Comparison of ENCODE assay signal across 8 cellular contexts in the genomic region with DNA sequence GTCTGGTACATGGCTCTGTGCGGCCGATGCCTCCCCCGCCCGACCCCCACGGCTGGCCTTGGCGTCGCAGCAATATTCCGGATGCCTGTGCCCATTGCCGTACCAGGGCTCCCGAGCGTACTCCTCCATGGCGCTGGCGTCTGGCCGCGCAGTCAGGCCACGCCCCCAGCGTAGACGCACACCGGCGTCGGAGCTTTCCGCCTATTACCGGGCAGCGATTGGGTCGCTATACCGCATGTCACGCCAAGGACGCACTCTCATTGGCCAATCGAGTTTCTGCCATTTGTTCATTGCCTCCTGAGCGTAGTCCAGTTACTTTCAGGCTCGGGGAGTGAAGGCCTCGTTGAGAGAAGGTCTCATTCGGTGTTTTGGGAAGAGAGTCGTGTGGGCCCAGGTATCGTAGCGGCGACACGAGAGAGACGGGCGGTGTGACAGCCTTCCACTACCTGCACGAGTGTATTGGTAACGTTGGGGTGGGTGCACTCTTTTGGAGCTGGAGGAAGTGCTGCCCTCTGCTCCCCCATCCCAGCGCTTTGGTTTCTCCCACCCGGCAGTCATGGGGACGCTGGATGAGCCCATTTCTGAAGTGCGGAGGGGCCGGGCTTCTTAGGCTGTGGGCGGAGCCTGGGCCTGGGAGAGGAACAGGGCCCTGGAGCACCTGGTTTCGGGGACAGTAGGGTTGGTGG. TPM values are rescaled to one million over a fixed set of nuclear protein-coding genes. Genes with fewer than 3 reads are reported as not detected.
DNase-seq lines count a peak whose midpoint lies in the region; ATAC-seq, FAIRE-seq and TF ChIP-seq lines count a peak whose summit lies in the region.

A gene with protein sequence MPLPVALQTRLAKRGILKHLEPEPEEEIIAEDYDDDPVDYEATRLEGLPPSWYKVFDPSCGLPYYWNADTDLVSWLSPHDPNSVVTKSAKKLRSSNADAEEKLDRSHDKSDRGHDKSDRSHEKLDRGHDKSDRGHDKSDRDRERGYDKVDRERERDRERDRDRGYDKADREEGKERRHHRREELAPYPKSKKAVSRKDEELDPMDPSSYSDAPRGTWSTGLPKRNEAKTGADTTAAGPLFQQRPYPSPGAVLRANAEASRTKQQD (plus strand): TSS at position 310 of the 686 bp plus-strand sequence. CDS start 580 bp downstream, outside the sequence.
A gene (minus strand): TSS at position 148 of the 686 bp plus-strand sequence. CDS start 19 bp downstream, at position 129.

- H3K4me1 ChIP-seq in HUES64 (ENCODE audit: insufficient read depth, low read length) (no peaks in the 10 kb centered on the region), OCI-LY1 (ENCODE audit: insufficient read depth, low read length, severe bottlenecking) (peaks cover 22% of the 10 kb centered on the region)

- TF ChIP-seq CTCF in Calu3 (IDR thresholded peaks at IDR 0.05; ENCODE audit: unreplicated experiment) (no peak), OCI-LY1 (IDR thresholded peaks at IDR 0.05; ENCODE audit: low read length) (no peak), mesothelial cell of epicardium (IDR thresholded peaks at IDR 0.05; ENCODE audit: unreplicated experiment) (no peak)

- H3K9me2 ChIP-seq in OCI-LY1 (ENCODE audit: low read depth, low read length) = no peaks in the 10 kb centered on the region

- peaks cover 13% of the 10 kb centered on the region; the same call in 1 of the 2 replicates for H3K79me2 ChIP-seq in OCI-LY1 (ENCODE audit: insufficient read depth, low read length)

- H3K9me3 Mint-ChIP-seq in Calu3 (ENCODE audit: low read depth, unreplicated experiment) (no peaks in the 10 kb centered on the region), mesothelial cell of epicardium (no peaks in the 10 kb centered on the region)

- intact Hi-C loops in Calu3 (cut with micrococcal nuclease; ENCODE audit: unreplicated experiment) = loop anchor here (5.0 to 10.0 kb wide), 2 partner anchors 63 to 135 kb away; a partner anchor contains a TSS

- FAIRE-seq in endometrium (lab: Jason Lieb, UNC) = peak; percentile 83

- peak within 1 kb of the TSS; percentile 96 for H3K4me3 ChIP-seq in HUES64 (ENCODE audit: low read length)
- H3K4me3 ChIP-seq in OCI-LY1 (ENCODE audit: low read depth, low read length, poor library complexity, severe bottlenecking) = peak within 1 kb of the TSS; percentile 100

- H3K27ac Mint-ChIP-seq in Calu3 (ENCODE audit: unreplicated experiment) = peak within 1 kb of the TSS; percentile 99
- peak within 1 kb of the TSS; percentile 98 for H3K27ac Mint-ChIP-seq in mesothelial cell of epicardium

- H3K9me3 ChIP-seq in HUES64 (ENCODE audit: insufficient read depth, low read depth, low read length) = no peaks in the 10 kb centered on the region
- H3K9me3 ChIP-seq in OCI-LY1 (ENCODE audit: low read length) = no peaks in the 10 kb centered on the region

- peaks cover 34% of the 10 kb centered on the region for H3K36me3 ChIP-seq in HUES64 (ENCODE audit: insufficient read depth, low read length)
- peaks cover 59% of the 10 kb centered on the region for H3K36me3 ChIP-seq in OCI-LY1 (ENCODE audit: insufficient read depth, low read length)

- H3K27me3 Mint-ChIP-seq in Calu3 (ENCODE audit: unreplicated experiment) (no peaks in the 10 kb centered on the region), mesothelial cell of epicardium (ENCODE audit: low read depth) (no peaks in the 10 kb centered on the region)

- H4K20me1 ChIP-seq in OCI-LY1 (ENCODE audit: insufficient read depth, low read length) = no peaks in the 10 kb centered on the region

- peak; percentile 84 for ATAC-seq in GM21447 (IDR thresholded peaks at IDR 0.05; ENCODE audit: unreplicated experiment)

- H3K4me2 ChIP-seq in OCI-LY1 (ENCODE audit: low read length) = peak within 1 kb of the TSS; percentile 96

- H3K27me3 ChIP-seq in HUES64 (ENCODE audit: insufficient read depth, low read length) (no peaks in the 10 kb centered on the region), OCI-LY1 (ENCODE audit: insufficient read depth, low read length) (no peaks in the 10 kb centered on the region)

- DNase-seq in Calu3 (peak; percentile 90), mesothelial cell of epicardium (ENCODE audit: low spot score in 2 of 2, unreplicated experiment in 2 of 2) (peak; percentile 77 to 87)
- peak; percentile 87 for DNase-seq in activated CD8-positive, alpha-beta memory T cell treated with anti-CD3 and anti-CD28 coated beads, Interleukin-2, amount 50 U/mL, for 48 hours
- DNase-seq in stimulated activated CD8-positive, alpha-beta memory T cell treated with anti-CD3 and anti-CD28 coated beads, Interleukin-15, amount 100 ng/mL, for 48 hours (ENCODE audit: low read depth in 2 of 2) = peak; percentile 77 to 82

- H3K27ac ChIP-seq in HUES64 (ENCODE audit: low read depth, low read length) (peak within 1 kb of the TSS; percentile 99), OCI-LY1 (ENCODE audit: low read depth, low read length, poor library complexity, severe bottlenecking) (peak within 1 kb of the TSS; percentile 90)

- peak within 1 kb of the TSS; percentile 95 for H3K9ac ChIP-seq in HUES64 (ENCODE audit: low read depth, low read length)
- peak within 1 kb of the TSS; percentile 99 for H3K9ac ChIP-seq in OCI-LY1 (ENCODE audit: low read length)

- H3K4me1 Mint-ChIP-seq in Calu3 (ENCODE audit: low read depth, unreplicated experiment) (no peaks in the 10 kb centered on the region), mesothelial cell of epicardium (peaks cover 18% of the 10 kb centered on the region)

- H3F3A ChIP-seq in OCI-LY1 (ENCODE audit: insufficient read depth, low read length) = no peaks in the 10 kb centered on the region

- H3K36me3 Mint-ChIP-seq in Calu3 (ENCODE audit: insufficient read depth, unreplicated experiment) (peaks cover 67% of the 10 kb centered on the region), mesothelial cell of epicardium (peaks cover 15% of the 10 kb centered on the region)

- no peak within 1 kb of the TSS for H2AFZ ChIP-seq in OCI-LY1 (ENCODE audit: low read length)

- under 1% methylated on average over 48 of the region's 49 CpGs for WGBS in HUES64

- H3K4me3 Mint-ChIP-seq in Calu3 (ENCODE audit: low read depth, unreplicated experiment) = peak within 1 kb of the TSS; percentile 95
- peak within 1 kb of the TSS; percentile 79 for H3K4me3 Mint-ChIP-seq in mesothelial cell of epicardium

- CTCF ChIA-PET in Calu3 (lab: Charles Lee) = interaction anchor here (1.2 to 1.3 kb wide), 3 partner anchors 14 to 266 kb away, joined by 3 to 4 read pairs (median 3); a partner anchor contains a TSS

- BruUV-seq in Calu3 (replicated peaks; lab: Mats Ljungman, UMichigan) = no TSS peak

RNA-seq across cellular contexts. Expression of the first gene that starts in this region (rescaled TPM):
- total RNA-seq in Calu3 (2022) = 110 and 113 TPM in 2 replicates
- polyA plus RNA-seq in HUES64 (2013, experiment 1 of 2) = 66.9 TPM
- 52.8 TPM for polyA plus RNA-seq in HUES64 (2013, experiment 2 of 2)
- total RNA-seq in mesothelial cell of epicardium = 62.2 to 64.9 TPM (median 64.3 TPM) in 3 replicates

RNA-seq across cellular contexts. Expression of the second gene that starts in this region (rescaled TPM):
- total RNA-seq in Calu3 (2022) (86.1 and 96.8 TPM in 2 replicates), mesothelial cell of epicardium (64.7 to 68.2 TPM (median 67.6 TPM) in 3 replicates)
- polyA plus RNA-seq in HUES64 (2013, experiment 1 of 2) = 52.2 TPM
- polyA plus RNA-seq in HUES64 (2013, experiment 2 of 2) = 59.4 TPM

Comparison
In these comparisons a context has a peak if more than half of its experiments do, and no peak if none do; other contexts are left out.
1. Peak in every context shown above with its lines: DNase-seq, ATAC-seq, H3K4me3 ChIP-seq and H3K27ac ChIP-seq.